ENCODE assay signal across 8 cellular contexts in the genomic region with DNA sequence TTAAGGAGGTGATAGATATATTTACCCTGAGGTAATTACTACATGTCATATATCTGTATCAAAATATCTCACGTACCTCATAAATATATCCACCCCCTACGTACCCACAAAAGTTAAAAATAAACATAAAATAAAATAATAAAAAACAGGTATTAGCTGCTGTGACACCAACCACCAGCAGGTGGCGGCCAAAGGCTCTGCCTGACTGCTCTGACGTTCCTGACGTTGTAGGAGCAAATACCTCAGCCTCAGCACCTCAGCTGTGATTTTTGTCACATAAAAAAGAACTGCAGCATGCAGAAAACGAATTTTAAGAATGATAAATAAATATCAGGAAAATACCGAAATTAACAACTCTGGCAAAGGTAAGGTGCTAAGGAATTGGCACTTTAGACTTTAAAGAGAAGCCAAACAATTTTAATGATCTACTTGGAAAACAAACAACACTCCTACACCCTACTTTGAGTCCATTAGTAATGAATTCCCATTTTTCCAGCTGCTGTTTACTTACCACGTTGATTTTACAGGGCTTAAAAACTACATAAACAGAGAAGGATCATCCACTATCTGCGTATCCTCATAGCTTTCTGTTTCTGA.
DNase-seq lines count a peak whose midpoint lies in the region; ATAC-seq, FAIRE-seq and TF ChIP-seq lines count a peak whose summit lies in the region.

No MANE protein-coding gene starts in this region.

- peaks cover 8% of the 10 kb centered on the region for H3K4me1 ChIP-seq in KMS-11 (ENCODE audit: low read depth, poor library complexity, severe bottlenecking)

- H3K27ac Mint-ChIP-seq in brain = no peak overlapping the region
- no peak overlapping the region for H3K27ac Mint-ChIP-seq in activated T-helper 17 cell treated with anti-CD3 and anti-CD28 coated beads, Interleukin-2, amount 50 U/mL, for 72 hours

- no peaks in the 10 kb centered on the region for H3K79me2 ChIP-seq in KMS-11 (ENCODE audit: insufficient read depth, low read depth)

- no peak overlapping the region for H3K4me2 ChIP-seq in KMS-11

- no peak overlapping the region for H3K4me3 ChIP-seq in KMS-11 (IDR thresholded peaks at IDR 0.05; ENCODE audit: insufficient read depth, low read depth, low read length)

- peaks cover 7% of the 10 kb centered on the region for H3K4me1 Mint-ChIP-seq in brain
- H3K4me1 Mint-ChIP-seq in activated T-helper 17 cell treated with anti-CD3 and anti-CD28 coated beads, Interleukin-2, amount 50 U/mL, for 72 hours = no peaks in the 10 kb centered on the region

- no peak overlapping the region for H3K9ac ChIP-seq in KMS-11

- peak; percentile 69 for ATAC-seq in GM18868 (IDR thresholded peaks at IDR 0.05; ENCODE audit: unreplicated experiment)
- ATAC-seq in activated T-helper 17 cell treated with anti-CD3 and anti-CD28 coated beads, Interleukin-2, amount 50 U/mL, for 72 hours (replicated peaks) = no peak

- H4K20me1 ChIP-seq in KMS-11 (ENCODE audit: insufficient read depth) = no peaks in the 10 kb centered on the region

- no peak overlapping the region for H2AFZ ChIP-seq in KMS-11 (ENCODE audit: low read depth)

- H3K4me3 Mint-ChIP-seq in brain = no peak overlapping the region
- H3K4me3 Mint-ChIP-seq in activated T-helper 17 cell treated with anti-CD3 and anti-CD28 coated beads, Interleukin-2, amount 50 U/mL, for 72 hours = no peak overlapping the region

- no peaks in the 10 kb centered on the region for H3K36me3 ChIP-seq in KMS-11 (ENCODE audit: insufficient read depth)

- peak; percentile 99 for FAIRE-seq in islet of Langerhans (lab: Jason Lieb, UNC)

- DNase-seq in AG09319 (ENCODE audit: extremely low read depth, low read depth) = no peak
- peak in 4 of 5 donors; percentile 30 to 53 (median 39) for DNase-seq in T-helper 1 cell
- peak; percentile 31 for DNase-seq in stimulated activated CD4-positive, alpha-beta T cell treated with anti-CD3 and anti-CD28 coated beads, Interleukin-1b, Interleukin-23, amount 100 ng/mL, for 48 hours

- TF ChIP-seq CTCF in AG09319 (IDR thresholded peaks at IDR 0.05; ENCODE audit: low read depth, low read length) (peak; percentile 90), KMS-11 (conservative IDR thresholded peaks at IDR 0.05; ENCODE audit: low read depth, low read length) (peak; percentile 92), brain (conservative IDR thresholded peaks at IDR 0.05) (peak; percentile 85 to 95)

- peaks cover 0 to 8% (median 5%) of the 10 kb centered on the region in 5 experiments for H3K9me3 Mint-ChIP-seq in brain
- H3K9me3 Mint-ChIP-seq in activated T-helper 17 cell treated with anti-CD3 and anti-CD28 coated beads, Interleukin-2, amount 50 U/mL, for 72 hours = no peaks in the 10 kb centered on the region

- H3K27me3 Mint-ChIP-seq in brain = no peaks in the 10 kb centered on the region
- peaks cover 13% of the 10 kb centered on the region for H3K27me3 Mint-ChIP-seq in activated T-helper 17 cell treated with anti-CD3 and anti-CD28 coated beads, Interleukin-2, amount 50 U/mL, for 72 hours

- peaks cover 21% of the 10 kb centered on the region for H3K36me3 Mint-ChIP-seq in brain
- no peaks in the 10 kb centered on the region for H3K36me3 Mint-ChIP-seq in activated T-helper 17 cell treated with anti-CD3 and anti-CD28 coated beads, Interleukin-2, amount 50 U/mL, for 72 hours (ENCODE audit: low read depth)

- no peak overlapping the region for H3K27ac ChIP-seq in KMS-11

- no peaks in the 10 kb centered on the region for H3K27me3 ChIP-seq in KMS-11 (ENCODE audit: insufficient read depth, low read depth)
